In genomic region chr1:234881893-234882771, GRCh38 we compare ENCODE assay signal across 9 cellular contexts.
A peak's percentile ranks its signal among the peaks of the same experiment; 100 is the strongest.
DNase-seq lines count a peak whose midpoint lies in the region; ATAC-seq and TF ChIP-seq lines count a peak whose summit lies in the region.
"Had no signal": no experiment of that assay in that cellular context is flagged by ENCODE, and none has a peak within 500 bp of the region (broad histone marks: within the 10 kb centered on the region; RNA-seq: fewer than 3 reads in every experiment).

No MANE protein-coding gene starts in this region.

- H3K4me1 Mint-ChIP-seq in mesothelial cell of epicardium = peaks cover 23% of the 10 kb centered on the region

- no peaks in the 10 kb centered on the region for H3F3A ChIP-seq in Loucy (ENCODE audit: low read depth)

- no peak overlapping the region for H3K27ac ChIP-seq in HEK293 (ENCODE audit: extremely low read depth, low read depth, low read length)

- intact Hi-C loops in sciatic nerve (cut with DNase I) = no loop called here

- no peak overlapping the region for H2AFZ ChIP-seq in Loucy (ENCODE audit: low read length)

- no peak overlapping the region for H3K27ac Mint-ChIP-seq in mesothelial cell of epicardium

- no peaks in the 10 kb centered on the region for H3K9me2 ChIP-seq in Loucy (replicated peaks; ENCODE audit: low read depth, low read length)

- in situ Hi-C loops in ACHN (cut with HindIII; ENCODE audit: low pct_ligation_motif_present, low pct_unique_long_range_greater_than_20kb, low sequenced_read_pairs) = no loop called here

- H3K4me1 ChIP-seq in HEK293 (ENCODE audit: control insufficient read depth, insufficient read depth, low read length) = no peaks in the 10 kb centered on the region
- H3K4me1 ChIP-seq in Loucy (ENCODE audit: insufficient read depth, low read length, poor library complexity, severe bottlenecking) = peaks cover 52% of the 10 kb centered on the region

- H3K27me3 Mint-ChIP-seq in mesothelial cell of epicardium (ENCODE audit: low read depth) = no peaks in the 10 kb centered on the region

- no peaks in the 10 kb centered on the region for H3K36me3 Mint-ChIP-seq in mesothelial cell of epicardium

- ATAC-seq in activated CD4-positive, CD25-positive, alpha-beta regulatory T cell treated with anti-CD3 and anti-CD28 coated beads, Interleukin-2, amount 50 U/mL, for 24 hours = peak; percentile 85 to 87
- ATAC-seq in sciatic nerve = no peak
- ATAC-seq: right cardiac atrium had no signal

- no peaks in the 10 kb centered on the region for H3K27me3 ChIP-seq in Loucy (ENCODE audit: insufficient read depth, low read length, poor library complexity, severe bottlenecking)

- H3K9ac ChIP-seq in Loucy (ENCODE audit: low read depth, low read length, poor library complexity, severe bottlenecking) = peak overlapping the region; percentile 9

- POLR2A ChIA-PET in HEK293 (lab: Yijun Ruan, JAX) = no interaction called here

- no peak overlapping the region for H3K4me2 ChIP-seq in Loucy (ENCODE audit: low read depth, low read length, poor library complexity, severe bottlenecking)

- DNase-seq in activated CD4-positive, CD25-positive, alpha-beta regulatory T cell treated with anti-CD3 and anti-CD28 coated beads, Interleukin-2, amount 50 U/mL, for 72 hours = no peak
- DNase-seq in sciatic nerve (ENCODE audit: low spot score) (peak; percentile 13), ACHN (no peak), mesothelial cell of epicardium (ENCODE audit: low spot score in 2 of 2, unreplicated experiment in 2 of 2) (no peak), dermis blood vessel endothelial cell (no peak)
- DNase-seq: right cardiac atrium had no signal

- no peak overlapping the region for H3K4me3 Mint-ChIP-seq in mesothelial cell of epicardium

- H3K36me3 ChIP-seq in HEK293 (ENCODE audit: control insufficient read depth in 2 of 2, insufficient read depth in 1 of 2, low read length in 2 of 2) = no peaks in the 10 kb centered on the region
- no peaks in the 10 kb centered on the region for H3K36me3 ChIP-seq in Loucy (ENCODE audit: insufficient read depth, low read length)

- CTCF ChIA-PET in HEK293 (lab: Yijun Ruan, JAX) = interaction anchor here (0.7 to 1.8 kb wide), 3 partner anchors 202 to 366 kb away, joined by 3 to 6 read pairs (median 3); no protein-coding TSS in a partner anchor

- H3K79me2 ChIP-seq in Loucy (ENCODE audit: insufficient read depth, low read length) = no peaks in the 10 kb centered on the region

- no peaks in the 10 kb centered on the region for H4K20me1 ChIP-seq in Loucy (ENCODE audit: insufficient read depth, low read length, poor library complexity, severe bottlenecking)

- H3K4me3 ChIP-seq in HEK293 (ENCODE audit: low read depth, low read length) (no peak overlapping the region), Loucy (ENCODE audit: low read length, poor library complexity, severe bottlenecking) (no peak overlapping the region)

- no peaks in the 10 kb centered on the region for H3K9me3 ChIP-seq in HEK293 (ENCODE audit: control insufficient read depth, insufficient read depth, low read depth, low read length)
- no peaks in the 10 kb centered on the region for H3K9me3 ChIP-seq in Loucy (ENCODE audit: insufficient read depth, low read depth, low read length)

- TF ChIP-seq CTCF in HEK293 (tag by site-specific recombination; IDR thresholded peaks at IDR 0.05) = no peak
- no peak for TF ChIP-seq CTCF in Loucy (conservative IDR thresholded peaks at IDR 0.05; ENCODE audit: low read length)
- no peak for TF ChIP-seq CTCF in mesothelial cell of epicardium (IDR thresholded peaks at IDR 0.05; ENCODE audit: unreplicated experiment)

- no peaks in the 10 kb centered on the region for H3K9me3 Mint-ChIP-seq in mesothelial cell of epicardium

TF ChIP-seq in HEK293, 187 proteins besides CTCF, POLR2A, EP300 and RAD21:
- TF ChIP-seq ZBTB48 (tag by site-specific recombination; IDR thresholded peaks at IDR 0.05) = peak; percentile 37; the same call in 1 of the 2 replicates
- peak; percentile 32; the same call in 1 of the 2 replicates for TF ChIP-seq ZBTB21 (tag by site-specific recombination; IDR thresholded peaks at IDR 0.05)
- peak; percentile 75; the same call in 1 of the 2 replicates for TF ChIP-seq ATF2 (tag by site-specific recombination; IDR thresholded peaks at IDR 0.05; ENCODE audit: low read depth)
- TF ChIP-seq ZFP3 (tag by site-specific recombination; IDR thresholded peaks at IDR 0.05; ENCODE audit: low read depth) = peak; percentile 97
- TF ChIP-seq ZBTB17 (tag by site-specific recombination; IDR thresholded peaks at IDR 0.05) = peak; percentile 67
- TF ChIP-seq EGR2 (tag by site-specific recombination; IDR thresholded peaks at IDR 0.05; ENCODE audit: low read depth) = no peak
- TF ChIP-seq, protein P1, sequence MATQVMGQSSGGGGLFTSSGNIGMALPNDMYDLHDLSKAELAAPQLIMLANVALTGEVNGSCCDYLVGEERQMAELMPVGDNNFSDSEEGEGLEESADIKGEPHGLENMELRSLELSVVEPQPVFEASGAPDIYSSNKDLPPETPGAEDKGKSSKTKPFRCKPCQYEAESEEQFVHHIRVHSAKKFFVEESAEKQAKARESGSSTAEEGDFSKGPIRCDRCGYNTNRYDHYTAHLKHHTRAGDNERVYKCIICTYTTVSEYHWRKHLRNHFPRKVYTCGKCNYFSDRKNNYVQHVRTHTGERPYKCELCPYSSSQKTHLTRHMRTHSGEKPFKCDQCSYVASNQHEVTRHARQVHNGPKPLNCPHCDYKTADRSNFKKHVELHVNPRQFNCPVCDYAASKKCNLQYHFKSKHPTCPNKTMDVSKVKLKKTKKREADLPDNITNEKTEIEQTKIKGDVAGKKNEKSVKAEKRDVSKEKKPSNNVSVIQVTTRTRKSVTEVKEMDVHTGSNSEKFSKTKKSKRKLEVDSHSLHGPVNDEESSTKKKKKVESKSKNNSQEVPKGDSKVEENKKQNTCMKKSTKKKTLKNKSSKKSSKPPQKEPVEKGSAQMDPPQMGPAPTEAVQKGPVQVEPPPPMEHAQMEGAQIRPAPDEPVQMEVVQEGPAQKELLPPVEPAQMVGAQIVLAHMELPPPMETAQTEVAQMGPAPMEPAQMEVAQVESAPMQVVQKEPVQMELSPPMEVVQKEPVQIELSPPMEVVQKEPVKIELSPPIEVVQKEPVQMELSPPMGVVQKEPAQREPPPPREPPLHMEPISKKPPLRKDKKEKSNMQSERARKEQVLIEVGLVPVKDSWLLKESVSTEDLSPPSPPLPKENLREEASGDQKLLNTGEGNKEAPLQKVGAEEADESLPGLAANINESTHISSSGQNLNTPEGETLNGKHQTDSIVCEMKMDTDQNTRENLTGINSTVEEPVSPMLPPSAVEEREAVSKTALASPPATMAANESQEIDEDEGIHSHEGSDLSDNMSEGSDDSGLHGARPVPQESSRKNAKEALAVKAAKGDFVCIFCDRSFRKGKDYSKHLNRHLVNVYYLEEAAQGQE (tag by site-specific recombination; IDR thresholded peaks at IDR 0.05) = no peak
TF ChIP-seq in HEK293: peak in this region for 5.
